8 cellular contexts compared by ENCODE assay signal in the genomic region with DNA sequence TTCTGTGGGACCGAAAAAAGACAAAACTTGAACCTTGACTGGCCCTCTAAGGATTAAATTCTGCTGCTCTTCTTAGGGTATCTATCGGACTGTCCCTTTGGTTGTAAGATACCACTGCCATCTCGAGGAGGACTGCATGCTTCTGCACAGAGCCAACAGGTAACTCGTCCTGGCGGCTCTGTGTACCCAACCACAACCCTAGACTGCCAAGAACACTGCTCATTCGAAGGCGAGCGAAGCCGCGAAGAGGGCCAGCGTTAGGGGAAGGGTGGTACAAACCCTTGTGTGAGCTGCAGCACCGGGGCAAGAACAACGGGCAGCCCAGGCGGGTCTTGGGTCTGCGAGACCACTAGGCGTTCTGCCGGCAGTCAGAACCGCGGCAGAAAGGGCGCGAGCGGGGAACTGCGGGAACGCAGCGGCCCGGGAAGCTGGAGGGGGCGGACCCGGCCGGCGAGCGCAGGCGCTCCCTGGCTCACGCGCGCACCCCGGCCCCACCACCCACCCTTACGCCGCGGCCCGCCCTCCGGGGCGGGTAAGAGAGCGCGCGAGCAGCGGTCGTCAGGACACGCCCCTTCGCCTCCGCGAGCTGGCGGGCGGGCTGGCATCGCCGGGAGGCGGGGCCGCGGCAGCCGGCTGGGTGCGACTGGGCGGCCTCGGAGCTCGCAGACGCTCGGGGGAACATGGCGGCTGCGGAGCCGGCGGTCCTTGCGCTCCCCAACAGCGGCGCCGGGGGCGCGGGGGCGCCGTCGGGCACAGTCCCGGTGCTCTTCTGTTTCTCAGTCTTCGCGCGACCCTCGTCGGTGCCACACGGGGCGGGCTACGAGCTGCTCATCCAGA. TPM values are rescaled to one million over a fixed set of nuclear protein-coding genes. Genes with fewer than 3 reads are reported as not detected.
DNase-seq lines count a peak whose midpoint lies in the region; ATAC-seq and TF ChIP-seq lines count a peak whose summit lies in the region.

Gene ISOC1 (plus strand): TSS at position 663 of the 837 bp plus-strand sequence. CDS start 18 bp downstream, at position 681.

- peak within 1 kb of the TSS; percentile 92 for H3K4me3 Mint-ChIP-seq in neural progenitor cell

- no peaks in the 10 kb centered on the region for H3K9me3 Mint-ChIP-seq in neural progenitor cell

- peak in 2 of 3 experiments; percentile 2 to 5; a peak in 1 of 6 replicates for TF ChIP-seq CTCF in HCT116 (IDR thresholded peaks at IDR 0.05 in 2 of 3, conservative IDR thresholded peaks at IDR 0.05 in 1 of 3; ENCODE audit: borderline replicate concordance in 1 of 3, insufficient read depth in 1 of 3, low read depth in 2 of 3, low read length in 2 of 3)
- peak; percentile 44 for TF ChIP-seq CTCF in MM.1S (IDR thresholded peaks at IDR 0.05; ENCODE audit: low read length)
- TF ChIP-seq CTCF in fibroblast of villous mesenchyme (IDR thresholded peaks at IDR 0.05; ENCODE audit: insufficient read depth, low read depth, low read length): no peak
- TF ChIP-seq CTCF in neural progenitor cell (IDR thresholded peaks at IDR 0.05): peak; percentile 34

- DNase-seq in GM03348 (ENCODE audit: low spot score) (peak; percentile 97), HCT116 (ENCODE audit: low read depth, low spot score) (peak; percentile 74), MM.1S (peak; percentile 94), SIG-M5 (lab: John Stamatoyannopoulos, UW) (peak; percentile 44), activated gamma-delta T cell (lab: John Stamatoyannopoulos, UW) (peak; percentile 89), fibroblast of villous mesenchyme (ENCODE audit: low read depth) (peak; percentile 89), neural progenitor cell (ENCODE audit: low spot score) (peak; percentile 96)

- H3K4me1 Mint-ChIP-seq in neural progenitor cell: peaks cover 12% of the 10 kb centered on the region

- H3K9me3 ChIP-seq in HCT116 (ENCODE audit: control insufficient read depth in 1 of 2, insufficient read depth in 1 of 2, low read depth in 1 of 2, low read length in 2 of 2) (no peaks in the 10 kb centered on the region), MM.1S (replicated peaks; ENCODE audit: insufficient read depth, low read length) (no peaks in the 10 kb centered on the region), neural progenitor cell (ENCODE audit: low read depth) (no peaks in the 10 kb centered on the region), stomach smooth muscle (ENCODE audit: control insufficient read depth in 2 of 2, low read length in 2 of 2) (no peaks in the 10 kb centered on the region)

- H3K9ac ChIP-seq in HCT116 (ENCODE audit: low read length) (peak within 1 kb of the TSS; percentile 74), MM.1S (ENCODE audit: low read length) (peak within 1 kb of the TSS; percentile 81), neural progenitor cell (peak within 1 kb of the TSS; percentile 50), stomach smooth muscle (ENCODE audit: low read length in 2 of 2) (peak within 1 kb of the TSS; percentile 64 to 77)

- H3K27ac ChIP-seq in HCT116 (ENCODE audit: low read depth, low read length) (peak within 1 kb of the TSS; percentile 76), MM.1S (ENCODE audit: low read length) (peak within 1 kb of the TSS; percentile 69; the same call in 1 of the 2 replicates), neural progenitor cell (no peak within 1 kb of the TSS), stomach smooth muscle (ENCODE audit: low read length) (peak within 1 kb of the TSS; percentile 56)

- H3K4me2 ChIP-seq in HCT116 (ENCODE audit: low read length) (peak within 1 kb of the TSS; percentile 94), MM.1S (ENCODE audit: low read depth, low read length) (peak within 1 kb of the TSS; percentile 91), neural progenitor cell (peak within 1 kb of the TSS; percentile 76)

- CTCF ChIA-PET in HCT116 (lab: Charles Lee): interaction anchor here (2.5 kb wide), 1 partner anchor 189 kb away, joined by 14 read pairs; no protein-coding TSS in a partner anchor

- H2AFZ ChIP-seq in HCT116 (ENCODE audit: low read depth, low read length, poor library complexity, severe bottlenecking) (peak within 1 kb of the TSS; percentile 66), MM.1S (ENCODE audit: low read length) (peak within 1 kb of the TSS; percentile 82), neural progenitor cell (replicated peaks) (peak within 1 kb of the TSS; percentile 98)

- H3K4me3 ChIP-seq in HCT116 (replicated peaks in 1 of 2; ENCODE audit: low read depth in 1 of 2, low read length in 2 of 2) (peak within 1 kb of the TSS; percentile 82 to 84), MM.1S (ENCODE audit: low read length) (peak within 1 kb of the TSS; percentile 87), fibroblast of villous mesenchyme (ENCODE audit: low read depth, low read length) (peak within 1 kb of the TSS; percentile 93), neural progenitor cell (peak within 1 kb of the TSS; percentile 64), stomach smooth muscle (ENCODE audit: low read length in 2 of 2) (peak within 1 kb of the TSS; percentile 80 to 92)

- H3F3A ChIP-seq in MM.1S (ENCODE audit: insufficient read depth, low read length) (peaks cover 11% of the 10 kb centered on the region; the same call in 1 of the 2 replicates), neural progenitor cell (ENCODE audit: low read depth) (peaks cover 15% of the 10 kb centered on the region)

- H3K27ac Mint-ChIP-seq in neural progenitor cell: peak within 1 kb of the TSS; percentile 94

- POLR2A ChIA-PET in HCT116 (lab: Charles Lee): interaction anchor here (0.8 to 1.4 kb wide), 4 partner anchors 11 to 188 kb away, joined by 3 to 5 read pairs (median 4); partner anchors contain the start of gene SLC27A6

- RAD21 ChIA-PET in HCT116 (lab: Charles Lee; ENCODE audit: low non-redundant PET in 1 of 2, low total read pairs in 2 of 2, uncharacterized antibody in 2 of 2, unreplicated experiment in 2 of 2): no interaction called here

- no peaks in the 10 kb centered on the region for H3K36me3 ChIP-seq in HCT116 (ENCODE audit: control insufficient read depth in 1 of 2, insufficient read depth in 2 of 2, low read length in 2 of 2)
- no peaks in the 10 kb centered on the region for H3K36me3 ChIP-seq in MM.1S (replicated peaks; ENCODE audit: insufficient read depth, low read length)
- no peaks in the 10 kb centered on the region for H3K36me3 ChIP-seq in neural progenitor cell
- H3K36me3 ChIP-seq in stomach smooth muscle (ENCODE audit: control insufficient read depth in 2 of 2, insufficient read depth in 2 of 2, low read length in 2 of 2): no peaks in the 10 kb centered on the region

- H4K20me1 ChIP-seq in HCT116 (ENCODE audit: insufficient read depth): no peaks in the 10 kb centered on the region
- H4K20me1 ChIP-seq in MM.1S (ENCODE audit: insufficient read depth, low read length): no peaks in the 10 kb centered on the region
- peaks cover 14% of the 10 kb centered on the region for H4K20me1 ChIP-seq in neural progenitor cell (ENCODE audit: low read depth)

- H3K27me3 ChIP-seq in HCT116 (ENCODE audit: insufficient read depth, low read length) (no peaks in the 10 kb centered on the region), MM.1S (replicated peaks; ENCODE audit: insufficient read depth, low read length) (no peaks in the 10 kb centered on the region), neural progenitor cell (peaks cover 37% of the 10 kb centered on the region), stomach smooth muscle (ENCODE audit: control insufficient read depth in 1 of 2, insufficient read depth in 2 of 2, low read length in 2 of 2) (no peaks in the 10 kb centered on the region)

- peaks cover 43% of the 10 kb centered on the region for H3K79me2 ChIP-seq in HCT116 (ENCODE audit: insufficient read depth, low read length)
- peaks cover 41% of the 10 kb centered on the region for H3K79me2 ChIP-seq in MM.1S (ENCODE audit: low read length)
- H3K79me2 ChIP-seq in neural progenitor cell (ENCODE audit: low read depth): peaks cover 6% of the 10 kb centered on the region

- intact Hi-C loops in HCT116 (cut with micrococcal nuclease): no loop called here

- no peaks in the 10 kb centered on the region for H3K36me3 Mint-ChIP-seq in neural progenitor cell

- peak; percentile 88 for TF ChIP-seq POLR2A in HCT116 (IDR thresholded peaks at IDR 0.05; ENCODE audit: borderline replicate concordance, extremely low read depth, insufficient read depth, insufficient read length)

- TSS peak; percentile 89 for BruUV-seq in HCT116 (replicated peaks; lab: Mats Ljungman, UMichigan)

- peaks cover 2% of the 10 kb centered on the region for H3K27me3 Mint-ChIP-seq in neural progenitor cell (ENCODE audit: insufficient read depth, low read depth)

- H3K4me1 ChIP-seq in HCT116 (ENCODE audit: control insufficient read depth in 1 of 2, insufficient read depth in 2 of 2, low read length in 2 of 2) (peaks cover 8 to 14% of the 10 kb centered on the region in 2 experiments; a peak in 2 of 4 replicates), MM.1S (ENCODE audit: low read length) (peaks cover 14% of the 10 kb centered on the region), neural progenitor cell (peaks cover 9% of the 10 kb centered on the region), stomach smooth muscle (ENCODE audit: control insufficient read depth, insufficient read depth, low read length) (peaks cover 13% of the 10 kb centered on the region)

- ATAC-seq in HCT116: peak; percentile 92

- TF ChIP-seq RAD21 in HCT116 (IDR thresholded peaks at IDR 0.05; ENCODE audit: low read depth): peak; percentile 36; the same call in 1 of the 2 replicates

- H3K9me2 ChIP-seq in HCT116 (ENCODE audit: insufficient read depth): no peaks in the 10 kb centered on the region
- H3K9me2 ChIP-seq in MM.1S (replicated peaks; ENCODE audit: insufficient read depth, low read length): no peaks in the 10 kb centered on the region

TF ChIP-seq in HCT116, 20 proteins besides CTCF, POLR2A, EP300 and RAD21 (continues in another document):
- TF ChIP-seq SP1 (IDR thresholded peaks at IDR 0.05; ENCODE audit: low read depth) (0 out of 2 replicates have a peak, but pooled peaks have one; percentile 32), EGR1 (IDR thresholded peaks at IDR 0.05; ENCODE audit: low read depth) (peak; percentile 46), TCF7L2 (IDR thresholded peaks at IDR 0.05; ENCODE audit: borderline replicate concordance, extremely low read depth, insufficient read depth, insufficient read length) (no peak), POLR2AphosphoS5 (IDR thresholded peaks at IDR 0.05; ENCODE audit: low read depth, low read length) (peak; percentile 94), EZH2 (IDR thresholded peaks at IDR 0.05) (no peak), CBX3 (IDR thresholded peaks at IDR 0.05; ENCODE audit: low read depth) (no peak), ZNF274 (IDR thresholded peaks at IDR 0.05; ENCODE audit: low read depth, low read length) (no peak)
- TF ChIP-seq, protein P1, sequence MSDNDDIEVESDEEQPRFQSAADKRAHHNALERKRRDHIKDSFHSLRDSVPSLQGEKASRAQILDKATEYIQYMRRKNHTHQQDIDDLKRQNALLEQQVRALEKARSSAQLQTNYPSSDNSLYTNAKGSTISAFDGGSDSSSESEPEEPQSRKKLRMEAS (IDR thresholded peaks at IDR 0.05): peak; percentile 72

RNA-seq across cellular contexts. Expression of gene ISOC1, which starts in this region (rescaled TPM):
- total RNA-seq in HCT116 (2021; ENCODE audit: unreplicated experiment): 42.9 TPM
- 18.0 and 23.1 TPM in 2 replicates for polyA plus RNA-seq in HCT116 (2012)
- total RNA-seq in fibroblast of villous mesenchyme: 15.5 and 31.1 TPM in 2 replicates
- 25.9 and 35.7 TPM in 2 replicates for total RNA-seq in neural progenitor cell (ENCODE audit: low replicate concordance)

Comparison
In these comparisons a context has a peak if more than half of its experiments do, and no peak if none do; other contexts are left out.
1. DNase-seq: peak in every context shown above with its lines; median percentile 97 in GM03348; 96 in neural progenitor cell; 94 in MM.1S; 89 in activated gamma-delta T cell; 89 in fibroblast of villous mesenchyme; 74 in HCT116; 44 in SIG-M5.